ENCODE assay signal across 1 cellular context in genomic region chr10:72086466-72087391, GRCh38.
TF ChIP-seq lines count a peak whose summit lies in the region.

No MANE protein-coding gene starts in this region.

TF ChIP-seq in K562, 482 proteins besides CTCF, POLR2A, EP300 and RAD21 (continued from another document):
- TF ChIP-seq ARID4B (CRISPR knock-in tag; IDR thresholded peaks at IDR 0.05) (no peak), ILF3 (IDR thresholded peaks at IDR 0.05; ENCODE audit: borderline replicate concordance) (no peak), MEIS2 (IDR thresholded peaks at IDR 0.05; ENCODE audit: partially characterized antibody) (peak; percentile 9), IFI16 (CRISPR knock-in tag; IDR thresholded peaks at IDR 0.05) (no peak), RERE (CRISPR knock-in tag; IDR thresholded peaks at IDR 0.05; ENCODE audit: borderline replicate concordance) (no peak), ZBTB1 (CRISPR knock-in tag; IDR thresholded peaks at IDR 0.05; ENCODE audit: borderline replicate concordance, low read depth) (no peak), MAX (CRISPR knock-in tag; IDR thresholded peaks at IDR 0.05) (no peak), ZNF347 (CRISPR knock-in tag; IDR thresholded peaks at IDR 0.05; ENCODE audit: low read depth) (no peak), IRF9 (tag; IDR thresholded peaks at IDR 0.05) (no peak), TFAP4 (CRISPR knock-in tag; IDR thresholded peaks at IDR 0.05; ENCODE audit: borderline replicate concordance) (no peak), HMGN3 (IDR thresholded peaks at IDR 0.05; ENCODE audit: borderline replicate concordance, extremely low read depth, insufficient read length, low read depth, low read length) (peak; percentile 32), CREB3 (tag; conservative IDR thresholded peaks at IDR 0.05; ENCODE audit: low read depth) (no peak), ESRRA (IDR thresholded peaks at IDR 0.05; ENCODE audit: borderline replicate concordance, low read depth) (no peak), ZBTB33 (CRISPR knock-in tag; IDR thresholded peaks at IDR 0.05) (peak; percentile 76; the same call in 1 of the 2 replicates), SRSF1 (IDR thresholded peaks at IDR 0.05; ENCODE audit: low read depth, low read length) (no peak), CHCHD3 (CRISPR knock-in tag; IDR thresholded peaks at IDR 0.05) (no peak), RAD51 (IDR thresholded peaks at IDR 0.05; ENCODE audit: borderline replicate concordance, low read depth) (no peak), ZNF280A (IDR thresholded peaks at IDR 0.05; ENCODE audit: low read depth, partially characterized antibody) (no peak), ZNF175 (CRISPR knock-in tag; IDR thresholded peaks at IDR 0.05; ENCODE audit: low read depth) (no peak), RBM15 (IDR thresholded peaks at IDR 0.05; ENCODE audit: insufficient read depth, low read length) (no peak), POLR2G (IDR thresholded peaks at IDR 0.05; ENCODE audit: low read depth, low read length) (no peak), ZNF24 (IDR thresholded peaks at IDR 0.05) (no peak), HDAC3 (IDR thresholded peaks at IDR 0.05; ENCODE audit: borderline replicate concordance, partially characterized antibody) (no peak), MCM2 (IDR thresholded peaks at IDR 0.05; ENCODE audit: low read depth) (no peak), ZNF121 (CRISPR knock-in tag; conservative IDR thresholded peaks at IDR 0.05) (no peak), HMG20B (CRISPR knock-in tag; IDR thresholded peaks at IDR 0.05) (no peak)
